In the genomic region with DNA sequence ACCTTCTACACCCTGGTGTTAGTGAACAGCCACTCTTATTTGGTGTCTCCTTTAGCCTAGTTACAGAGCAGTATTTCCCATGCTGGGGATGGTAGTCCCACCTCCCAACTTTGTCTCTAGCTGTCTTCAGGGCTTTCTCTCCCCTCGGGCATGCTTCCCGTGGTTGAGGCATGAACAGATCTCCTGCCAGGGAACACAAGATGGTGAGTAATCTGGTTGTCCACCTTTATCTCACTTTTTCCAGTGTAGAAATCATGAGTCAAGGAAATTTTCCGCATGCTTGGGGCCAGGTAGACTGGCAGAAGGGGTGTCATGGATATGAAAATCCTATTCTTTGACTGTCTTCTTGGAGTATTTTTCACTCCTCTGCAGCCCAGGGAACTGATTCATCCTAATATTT, we compare ENCODE assay signal across 17 cellular contexts.
A peak's percentile ranks its signal among the peaks of the same experiment; 100 is the strongest.
DNase-seq lines count a peak whose midpoint lies in the region; ATAC-seq, FAIRE-seq and TF ChIP-seq lines count a peak whose summit lies in the region.
"Had no signal": no experiment of that assay in that cellular context is flagged by ENCODE, and none has a peak within 500 bp of the region (broad histone marks: within the 10 kb centered on the region; RNA-seq: fewer than 3 reads in every experiment).

No MANE protein-coding gene starts in this region.

- no peaks in the 10 kb centered on the region for H3K79me2 ChIP-seq in osteoblast (ENCODE audit: insufficient read depth, low read length)

- no peak overlapping the region for H3K27ac ChIP-seq in osteoblast (ENCODE audit: low read depth, low read length)
- H3K27ac ChIP-seq: coronary artery, VCaP had no signal

- H3K9me3 ChIP-seq in osteoblast (ENCODE audit: low read depth, low read length), result no peaks in the 10 kb centered on the region
- H3K9me3 ChIP-seq: Caco-2 had no signal

- peaks cover 6% of the 10 kb centered on the region for H3K4me1 ChIP-seq in osteoblast (ENCODE audit: insufficient read depth, low read length)
- H3K4me1 ChIP-seq: Caco-2 had no signal

- no peak overlapping the region for H3K4me2 ChIP-seq in osteoblast (ENCODE audit: insufficient read depth, low read length)
- H3K4me2 ChIP-seq: GM23338 had no signal

- no peaks in the 10 kb centered on the region for H3K36me3 ChIP-seq in osteoblast (ENCODE audit: insufficient read depth, low read length)

- H3K4me3 ChIP-seq in epithelial cell of esophagus (ENCODE audit: low read length) (no peak overlapping the region), osteoblast (ENCODE audit: insufficient read depth, low read length) (no peak overlapping the region)
- H3K4me3 ChIP-seq: coronary artery, GM23338 had no signal

- peak; percentile 11 for ATAC-seq in GM21576 (IDR thresholded peaks at IDR 0.05; ENCODE audit: unreplicated experiment)
- ATAC-seq: Panc1, right cardiac atrium had no signal

- FAIRE-seq in RCC 7860 (lab: Jason Lieb, UNC), result no peak

- no peaks in the 10 kb centered on the region for H4K20me1 ChIP-seq in osteoblast (ENCODE audit: insufficient read depth, low read length)

- H3K27me3 ChIP-seq in osteoblast (ENCODE audit: insufficient read depth, low read length), result no peaks in the 10 kb centered on the region

- DNase-seq in RCC 7860 (ENCODE audit: low spot score), result peak; percentile 17
- DNase-seq in epithelial cell of esophagus (ENCODE audit: low read depth), result peak; percentile 97
- no peak for DNase-seq in osteoblast (ENCODE audit: insufficient read length, low spot score, missing footprints)
- no peak for DNase-seq in NOMO-1 treated with dmso at 0.1 percent for 144 hours (lab: John Stamatoyannopoulos, UW; ENCODE audit: unreplicated experiment)
- DNase-seq in SKM-1 (lab: John Stamatoyannopoulos, UW; ENCODE audit: unreplicated experiment), result no peak
- no peak for DNase-seq in NCI-H2107 (lab: John Stamatoyannopoulos, UW)
- DNase-seq in NCI-H2081 (lab: John Stamatoyannopoulos, UW), result no peak
- DNase-seq: Caco-2; glutamatergic neuron; NCI-H1694; stimulated activated CD4-positive, alpha-beta T cell treated with anti-CD3 and anti-CD28 coated beads, Interleukin-2, amount 100 ng/mL, for 24 hours had no signal

- TF ChIP-seq CTCF in epithelial cell of esophagus (IDR thresholded peaks at IDR 0.05; ENCODE audit: insufficient read depth, low read depth, low read length, missing control alignments) (no peak), osteoblast (IDR thresholded peaks at IDR 0.05; ENCODE audit: extremely low read depth, low read depth, low read length) (no peak)

- H2AFZ ChIP-seq in osteoblast (ENCODE audit: low read length), result peak overlapping the region; percentile 70
- H2AFZ ChIP-seq: GM23338 had no signal

Comparison
In these comparisons a context has a peak if more than half of its experiments do, and no peak if none do; other contexts are left out.
1. DNase-seq: peak in RCC 7860 (single experiment) and epithelial cell of esophagus (single experiment); none in osteoblast (single experiment), NOMO-1 treated with dmso at 0.1 percent for 144 hours (single experiment), SKM-1 (single experiment), NCI-H2107 (single experiment) and NCI-H2081 (0 of 2).